ENCODE assay signal across 1 cellular context in the genomic region with DNA sequence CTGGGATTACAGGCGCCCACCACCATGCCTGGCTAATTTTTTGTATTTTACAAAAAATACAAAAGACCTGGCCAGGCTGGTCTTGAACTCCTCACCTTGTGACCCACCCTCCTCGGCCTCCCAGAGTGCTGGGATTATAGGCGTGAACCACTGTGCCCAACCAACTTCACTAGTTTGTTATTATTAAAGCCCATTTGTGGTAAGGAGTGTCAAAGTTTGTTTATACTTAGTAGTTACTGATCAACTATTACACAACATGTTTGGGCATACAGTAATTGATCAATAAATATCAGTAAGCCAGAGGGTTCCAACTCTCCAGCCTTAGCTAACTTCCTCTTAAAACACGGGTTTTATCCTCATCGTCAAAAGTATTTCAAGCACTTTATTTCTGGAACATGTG.
TF ChIP-seq lines count a peak whose summit lies in the region.

No MANE protein-coding gene starts in this region.

TF ChIP-seq in HCT116, 20 proteins besides CTCF, POLR2A, EP300 and RAD21 (continued from another document):
- TF ChIP-seq, protein P1, sequence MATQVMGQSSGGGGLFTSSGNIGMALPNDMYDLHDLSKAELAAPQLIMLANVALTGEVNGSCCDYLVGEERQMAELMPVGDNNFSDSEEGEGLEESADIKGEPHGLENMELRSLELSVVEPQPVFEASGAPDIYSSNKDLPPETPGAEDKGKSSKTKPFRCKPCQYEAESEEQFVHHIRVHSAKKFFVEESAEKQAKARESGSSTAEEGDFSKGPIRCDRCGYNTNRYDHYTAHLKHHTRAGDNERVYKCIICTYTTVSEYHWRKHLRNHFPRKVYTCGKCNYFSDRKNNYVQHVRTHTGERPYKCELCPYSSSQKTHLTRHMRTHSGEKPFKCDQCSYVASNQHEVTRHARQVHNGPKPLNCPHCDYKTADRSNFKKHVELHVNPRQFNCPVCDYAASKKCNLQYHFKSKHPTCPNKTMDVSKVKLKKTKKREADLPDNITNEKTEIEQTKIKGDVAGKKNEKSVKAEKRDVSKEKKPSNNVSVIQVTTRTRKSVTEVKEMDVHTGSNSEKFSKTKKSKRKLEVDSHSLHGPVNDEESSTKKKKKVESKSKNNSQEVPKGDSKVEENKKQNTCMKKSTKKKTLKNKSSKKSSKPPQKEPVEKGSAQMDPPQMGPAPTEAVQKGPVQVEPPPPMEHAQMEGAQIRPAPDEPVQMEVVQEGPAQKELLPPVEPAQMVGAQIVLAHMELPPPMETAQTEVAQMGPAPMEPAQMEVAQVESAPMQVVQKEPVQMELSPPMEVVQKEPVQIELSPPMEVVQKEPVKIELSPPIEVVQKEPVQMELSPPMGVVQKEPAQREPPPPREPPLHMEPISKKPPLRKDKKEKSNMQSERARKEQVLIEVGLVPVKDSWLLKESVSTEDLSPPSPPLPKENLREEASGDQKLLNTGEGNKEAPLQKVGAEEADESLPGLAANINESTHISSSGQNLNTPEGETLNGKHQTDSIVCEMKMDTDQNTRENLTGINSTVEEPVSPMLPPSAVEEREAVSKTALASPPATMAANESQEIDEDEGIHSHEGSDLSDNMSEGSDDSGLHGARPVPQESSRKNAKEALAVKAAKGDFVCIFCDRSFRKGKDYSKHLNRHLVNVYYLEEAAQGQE (IDR thresholded peaks at IDR 0.05; ENCODE audit: low read depth), result no peak
- TF ChIP-seq SIN3A (IDR thresholded peaks at IDR 0.05; ENCODE audit: low read depth) (no peak), JUND (IDR thresholded peaks at IDR 0.05) (no peak), FOSL1 (IDR thresholded peaks at IDR 0.05; ENCODE audit: low read depth) (no peak), CBX3 (IDR thresholded peaks at IDR 0.05; ENCODE audit: low read depth) (no peak), POLR2AphosphoS5 (IDR thresholded peaks at IDR 0.05; ENCODE audit: low read depth, low read length) (no peak), ZFX (IDR thresholded peaks at IDR 0.05) (no peak), CEBPB (IDR thresholded peaks at IDR 0.05; ENCODE audit: low read depth) (no peak), SRF (IDR thresholded peaks at IDR 0.05; ENCODE audit: low read depth) (no peak), ZBTB33 (IDR thresholded peaks at IDR 0.05; ENCODE audit: extremely low read depth, insufficient replicate concordance, low read length) (no peak), EZH2phosphoT487 (IDR thresholded peaks at IDR 0.05; ENCODE audit: borderline replicate concordance) (no peak), EGR1 (IDR thresholded peaks at IDR 0.05; ENCODE audit: low read depth) (no peak), ZNF274 (IDR thresholded peaks at IDR 0.05; ENCODE audit: low read depth, low read length) (no peak), SP1 (IDR thresholded peaks at IDR 0.05; ENCODE audit: low read depth) (no peak)
- TF ChIP-seq, protein P2, sequence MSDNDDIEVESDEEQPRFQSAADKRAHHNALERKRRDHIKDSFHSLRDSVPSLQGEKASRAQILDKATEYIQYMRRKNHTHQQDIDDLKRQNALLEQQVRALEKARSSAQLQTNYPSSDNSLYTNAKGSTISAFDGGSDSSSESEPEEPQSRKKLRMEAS (IDR thresholded peaks at IDR 0.05), result no peak
